Comparison of ENCODE assay signal across 14 cellular contexts in the genomic region with DNA sequence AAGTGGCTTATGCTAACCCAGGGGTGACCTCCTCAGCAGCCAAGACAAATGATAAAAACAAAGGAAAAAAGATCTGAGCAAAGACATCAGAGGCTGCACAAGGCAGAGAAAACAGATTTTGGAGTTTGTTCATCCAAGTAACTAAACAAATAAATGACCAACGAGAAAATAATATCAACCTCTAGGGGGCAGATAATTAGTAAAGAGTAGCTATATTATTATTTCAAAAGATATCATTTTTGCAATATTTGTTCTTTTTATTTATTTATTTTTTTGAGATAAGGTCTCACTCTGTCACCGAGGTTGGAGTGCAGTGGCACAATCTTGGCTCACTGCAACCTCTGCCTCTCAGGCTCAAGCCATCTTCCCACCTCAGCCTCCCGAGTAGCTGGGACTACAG.
DNase-seq lines count a peak whose midpoint lies in the region; ATAC-seq and TF ChIP-seq lines count a peak whose summit lies in the region.
"Had no signal": no experiment of that assay in that cellular context is flagged by ENCODE, and none has a peak within 500 bp of the region (broad histone marks: within the 10 kb centered on the region; RNA-seq: fewer than 3 reads in every experiment).

No MANE protein-coding gene starts in this region.

- peaks cover 49% of the 10 kb centered on the region for H3K36me3 Mint-ChIP-seq in nephron progenitor cell (ENCODE audit: low read depth)

- ATAC-seq in DND-41 (ENCODE audit: insufficient read depth, low read depth) (no peak), HG03521 (IDR thresholded peaks at IDR 0.05; ENCODE audit: unreplicated experiment) (no peak)
- ATAC-seq: activated naive CD4-positive, alpha-beta T cell treated with anti-CD3 and anti-CD28 coated beads, Interleukin-2, amount 50 U/mL, for 72 hours had no signal

- no peak overlapping the region for H3K56ac ChIP-seq in mesendoderm (ENCODE audit: low read length)

- no TSS peak for BruUV-seq in mammary epithelial cell (replicated peaks; lab: Mats Ljungman, UMichigan)

- H3K27ac Mint-ChIP-seq in nephron progenitor cell = peak overlapping the region; percentile 35
- H3K27ac Mint-ChIP-seq: CD4-positive, alpha-beta T cell had no signal

- H4K5ac ChIP-seq in mesendoderm (ENCODE audit: low read length) = no peak overlapping the region

- dilution Hi-C loops in mammary epithelial cell (cut with HindIII; ENCODE audit: low sequenced_read_pairs) = no loop called here

- H3K9me3 ChIP-seq in DND-41 (ENCODE audit: insufficient read depth, low read length, severe bottlenecking) (no peaks in the 10 kb centered on the region), mammary epithelial cell (replicated peaks; ENCODE audit: insufficient read depth, low read length) (no peaks in the 10 kb centered on the region)

- H3K27me3 ChIP-seq in DND-41 (ENCODE audit: insufficient read depth, low read length, poor library complexity) (no peaks in the 10 kb centered on the region), KMS-11 (ENCODE audit: insufficient read depth, low read depth) (no peaks in the 10 kb centered on the region), mammary epithelial cell (ENCODE audit: insufficient read depth, low read length) (no peaks in the 10 kb centered on the region), mesendoderm (ENCODE audit: insufficient read depth, low read length, poor library complexity) (no peaks in the 10 kb centered on the region)

- TF ChIP-seq CTCF in DND-41 (IDR thresholded peaks at IDR 0.05; ENCODE audit: borderline replicate concordance, extremely low read depth, low read length, poor library complexity, severe bottlenecking) = peak; percentile 25
- peak; percentile 57; the same call in 1 of the 2 replicates for TF ChIP-seq CTCF in KMS-11 (conservative IDR thresholded peaks at IDR 0.05; ENCODE audit: low read depth, low read length)
- peak; percentile 6 to 12 for TF ChIP-seq CTCF in mammary epithelial cell (conservative IDR thresholded peaks at IDR 0.05 in 1 of 2, IDR thresholded peaks at IDR 0.05 in 1 of 2; ENCODE audit: extremely low read depth in 1 of 2, insufficient read depth in 1 of 2, low read depth in 1 of 2, low read length in 2 of 2)
- TF ChIP-seq CTCF in nephron progenitor cell (IDR thresholded peaks at IDR 0.05) = peak; percentile 21

- peaks cover 2% of the 10 kb centered on the region for H3K27me3 Mint-ChIP-seq in nephron progenitor cell (ENCODE audit: low read depth, poor library complexity)
- H3K27me3 Mint-ChIP-seq: CD4-positive, alpha-beta T cell; central memory CD8-positive, alpha-beta T cell; naive B cell had no signal

- no peak overlapping the region for H3K23ac ChIP-seq in mesendoderm (ENCODE audit: low read length)

- H3K27ac ChIP-seq in DND-41 (ENCODE audit: low read length) = no peak overlapping the region
- H3K27ac ChIP-seq in KMS-11 = no peak overlapping the region
- H3K27ac ChIP-seq in mammary epithelial cell (ENCODE audit: insufficient read depth, low read depth, low read length) = no peak overlapping the region
- no peak overlapping the region for H3K27ac ChIP-seq in mesendoderm (ENCODE audit: low read depth, low read length)

- H2AFZ ChIP-seq in DND-41 (ENCODE audit: low read depth, low read length) (no peak overlapping the region), KMS-11 (ENCODE audit: low read depth) (no peak overlapping the region), mammary epithelial cell (ENCODE audit: low read depth, low read length) (no peak overlapping the region)

- H3K9ac ChIP-seq in DND-41 (ENCODE audit: low read depth, low read length) = no peak overlapping the region
- no peak overlapping the region for H3K9ac ChIP-seq in KMS-11
- H3K9ac ChIP-seq in mammary epithelial cell (ENCODE audit: insufficient read depth, low read length) = no peak overlapping the region
- H3K9ac ChIP-seq in mesendoderm (ENCODE audit: low read length) = no peak overlapping the region

- no peak overlapping the region for H2BK5ac ChIP-seq in mesendoderm (ENCODE audit: low read length)

- H3K4me2 ChIP-seq in DND-41 (ENCODE audit: insufficient read depth, low read length) (no peak overlapping the region), KMS-11 (no peak overlapping the region), mammary epithelial cell (ENCODE audit: insufficient read depth, low read depth, low read length) (no peak overlapping the region), mesendoderm (ENCODE audit: low read length) (no peak overlapping the region)

- H3K18ac ChIP-seq in mesendoderm (ENCODE audit: low read length) = no peak overlapping the region

- H4K20me1 ChIP-seq in DND-41 (ENCODE audit: insufficient read depth, low read length) (no peaks in the 10 kb centered on the region), KMS-11 (ENCODE audit: insufficient read depth) (no peaks in the 10 kb centered on the region), mammary epithelial cell (ENCODE audit: insufficient read depth, low read length) (no peaks in the 10 kb centered on the region)

- H3K4me3 ChIP-seq in DND-41 (ENCODE audit: low read depth in 1 of 2, low read length in 2 of 2) (no peak overlapping the region), KMS-11 (IDR thresholded peaks at IDR 0.05; ENCODE audit: insufficient read depth, low read depth, low read length) (no peak overlapping the region), mammary epithelial cell (replicated peaks in 1 of 3; ENCODE audit: insufficient read depth in 1 of 3, low read depth in 2 of 3, low read length in 3 of 3) (no peak overlapping the region), mesendoderm (ENCODE audit: low read length) (no peak overlapping the region)

- peaks cover 15% of the 10 kb centered on the region for H3K9me3 Mint-ChIP-seq in nephron progenitor cell
- H3K9me3 Mint-ChIP-seq: activated naive CD4-positive, alpha-beta T cell treated with anti-CD3 and anti-CD28 coated beads, Interleukin-2, amount 50 U/mL, for 72 hours; central memory CD8-positive, alpha-beta T cell had no signal

- H3K36me3 ChIP-seq in DND-41 (ENCODE audit: insufficient read depth, low read length) (peaks cover 61% of the 10 kb centered on the region), KMS-11 (ENCODE audit: insufficient read depth) (no peaks in the 10 kb centered on the region; the same call in 1 of the 2 replicates), mammary epithelial cell (ENCODE audit: insufficient read depth, low read length) (peaks cover 5% of the 10 kb centered on the region), mesendoderm (ENCODE audit: control insufficient read depth, insufficient read depth, low read length) (no peaks in the 10 kb centered on the region)

- intact Hi-C loops in mammary epithelial cell (cut with micrococcal nuclease) = loop anchor here (10.0 kb wide), 1 partner anchor 277 kb away; no protein-coding TSS in a partner anchor

- no peak overlapping the region for H3K4ac ChIP-seq in mesendoderm (ENCODE audit: low read depth, low read length)

- no peak overlapping the region for H2BK15ac ChIP-seq in mesendoderm (replicated peaks; ENCODE audit: low read depth)

- H4K8ac ChIP-seq in mesendoderm (ENCODE audit: low read depth, low read length) = no peak overlapping the region

- no peaks in the 10 kb centered on the region for H3K79me1 ChIP-seq in mesendoderm (ENCODE audit: low read length)

- CTCF ChIA-PET in mammary epithelial cell (lab: Charles Lee; ENCODE audit: low non-redundant PET) = interaction anchor here (0.6 kb wide), 1 partner anchor 58 kb away, joined by 5 read pairs; no protein-coding TSS in a partner anchor

- no peaks in the 10 kb centered on the region for H3K4me1 ChIP-seq in DND-41 (ENCODE audit: insufficient read depth, low read length)
- H3K4me1 ChIP-seq in KMS-11 (ENCODE audit: low read depth, poor library complexity, severe bottlenecking) = no peaks in the 10 kb centered on the region
- H3K4me1 ChIP-seq in mammary epithelial cell (ENCODE audit: insufficient read depth, low read length) = peaks cover 10% of the 10 kb centered on the region
- no peaks in the 10 kb centered on the region for H3K4me1 ChIP-seq in mesendoderm (ENCODE audit: control insufficient read depth, low read depth, low read length)

- H3K79me2 ChIP-seq in DND-41 (ENCODE audit: insufficient read depth, low read length) (no peaks in the 10 kb centered on the region), KMS-11 (ENCODE audit: insufficient read depth, low read depth) (0 out of 2 replicates have a peak, but pooled peaks cover 4% of the 10 kb centered on the region), mammary epithelial cell (ENCODE audit: insufficient read depth, low read length) (no peaks in the 10 kb centered on the region), mesendoderm (ENCODE audit: control insufficient read depth, insufficient read depth, low read length) (no peaks in the 10 kb centered on the region)

- DNase-seq in DND-41 = no peak
- no peak for DNase-seq in mammary epithelial cell
- DNase-seq in nephron progenitor cell = no peak
- no peak for DNase-seq in mesendoderm
- DNase-seq in HPDE6-E6E7 (ENCODE audit: extremely low spot score) = no peak
- DNase-seq: CD4-positive, alpha-beta T cell; kidney glomerular epithelial cell; naive B cell; NCI-H1105; stimulated activated CD4-positive, alpha-beta T cell treated with anti-CD3 and anti-CD28 coated beads, Interleukin-1b, Interleukin-23, amount 100 ng/mL, for 48 hours had no signal

- H2BK120ac ChIP-seq in mesendoderm (ENCODE audit: low read depth, low read length) = no peak overlapping the region

- in situ Hi-C loops in mammary epithelial cell (cut with MboI; ENCODE audit: low sequenced_read_pairs in 2 of 2) = no loop called here

- WGBS in mammary epithelial cell (ENCODE audit: low coverage, missing lambda C conversion rate) = 85% methylated on average over 3 of the region's 3 CpGs
- WGBS in mesendoderm (ENCODE audit: extremely low coverage, insufficient coverage, low lambda C conversion rate) = no CpG with 5 or more reads among the region's 3 CpGs

- peaks cover 6% of the 10 kb centered on the region for H3K4me1 Mint-ChIP-seq in nephron progenitor cell

- no peak overlapping the region for H3K4me3 Mint-ChIP-seq in nephron progenitor cell
- H3K4me3 Mint-ChIP-seq: CD4-positive, alpha-beta T cell; central memory CD8-positive, alpha-beta T cell; naive B cell had no signal

- H2AK5ac ChIP-seq in mesendoderm (ENCODE audit: low read length) = no peak overlapping the region
